ENCODE assay signal across 1 cellular context in genomic region chr5:84450617-84451414, GRCh38.
TF ChIP-seq lines count a peak whose summit lies in the region.

No MANE protein-coding gene starts in this region.

TF ChIP-seq in GM23338, 12 proteins besides CTCF, POLR2A, EP300 and RAD21 (continued from another document):
- TF ChIP-seq, protein P1, sequence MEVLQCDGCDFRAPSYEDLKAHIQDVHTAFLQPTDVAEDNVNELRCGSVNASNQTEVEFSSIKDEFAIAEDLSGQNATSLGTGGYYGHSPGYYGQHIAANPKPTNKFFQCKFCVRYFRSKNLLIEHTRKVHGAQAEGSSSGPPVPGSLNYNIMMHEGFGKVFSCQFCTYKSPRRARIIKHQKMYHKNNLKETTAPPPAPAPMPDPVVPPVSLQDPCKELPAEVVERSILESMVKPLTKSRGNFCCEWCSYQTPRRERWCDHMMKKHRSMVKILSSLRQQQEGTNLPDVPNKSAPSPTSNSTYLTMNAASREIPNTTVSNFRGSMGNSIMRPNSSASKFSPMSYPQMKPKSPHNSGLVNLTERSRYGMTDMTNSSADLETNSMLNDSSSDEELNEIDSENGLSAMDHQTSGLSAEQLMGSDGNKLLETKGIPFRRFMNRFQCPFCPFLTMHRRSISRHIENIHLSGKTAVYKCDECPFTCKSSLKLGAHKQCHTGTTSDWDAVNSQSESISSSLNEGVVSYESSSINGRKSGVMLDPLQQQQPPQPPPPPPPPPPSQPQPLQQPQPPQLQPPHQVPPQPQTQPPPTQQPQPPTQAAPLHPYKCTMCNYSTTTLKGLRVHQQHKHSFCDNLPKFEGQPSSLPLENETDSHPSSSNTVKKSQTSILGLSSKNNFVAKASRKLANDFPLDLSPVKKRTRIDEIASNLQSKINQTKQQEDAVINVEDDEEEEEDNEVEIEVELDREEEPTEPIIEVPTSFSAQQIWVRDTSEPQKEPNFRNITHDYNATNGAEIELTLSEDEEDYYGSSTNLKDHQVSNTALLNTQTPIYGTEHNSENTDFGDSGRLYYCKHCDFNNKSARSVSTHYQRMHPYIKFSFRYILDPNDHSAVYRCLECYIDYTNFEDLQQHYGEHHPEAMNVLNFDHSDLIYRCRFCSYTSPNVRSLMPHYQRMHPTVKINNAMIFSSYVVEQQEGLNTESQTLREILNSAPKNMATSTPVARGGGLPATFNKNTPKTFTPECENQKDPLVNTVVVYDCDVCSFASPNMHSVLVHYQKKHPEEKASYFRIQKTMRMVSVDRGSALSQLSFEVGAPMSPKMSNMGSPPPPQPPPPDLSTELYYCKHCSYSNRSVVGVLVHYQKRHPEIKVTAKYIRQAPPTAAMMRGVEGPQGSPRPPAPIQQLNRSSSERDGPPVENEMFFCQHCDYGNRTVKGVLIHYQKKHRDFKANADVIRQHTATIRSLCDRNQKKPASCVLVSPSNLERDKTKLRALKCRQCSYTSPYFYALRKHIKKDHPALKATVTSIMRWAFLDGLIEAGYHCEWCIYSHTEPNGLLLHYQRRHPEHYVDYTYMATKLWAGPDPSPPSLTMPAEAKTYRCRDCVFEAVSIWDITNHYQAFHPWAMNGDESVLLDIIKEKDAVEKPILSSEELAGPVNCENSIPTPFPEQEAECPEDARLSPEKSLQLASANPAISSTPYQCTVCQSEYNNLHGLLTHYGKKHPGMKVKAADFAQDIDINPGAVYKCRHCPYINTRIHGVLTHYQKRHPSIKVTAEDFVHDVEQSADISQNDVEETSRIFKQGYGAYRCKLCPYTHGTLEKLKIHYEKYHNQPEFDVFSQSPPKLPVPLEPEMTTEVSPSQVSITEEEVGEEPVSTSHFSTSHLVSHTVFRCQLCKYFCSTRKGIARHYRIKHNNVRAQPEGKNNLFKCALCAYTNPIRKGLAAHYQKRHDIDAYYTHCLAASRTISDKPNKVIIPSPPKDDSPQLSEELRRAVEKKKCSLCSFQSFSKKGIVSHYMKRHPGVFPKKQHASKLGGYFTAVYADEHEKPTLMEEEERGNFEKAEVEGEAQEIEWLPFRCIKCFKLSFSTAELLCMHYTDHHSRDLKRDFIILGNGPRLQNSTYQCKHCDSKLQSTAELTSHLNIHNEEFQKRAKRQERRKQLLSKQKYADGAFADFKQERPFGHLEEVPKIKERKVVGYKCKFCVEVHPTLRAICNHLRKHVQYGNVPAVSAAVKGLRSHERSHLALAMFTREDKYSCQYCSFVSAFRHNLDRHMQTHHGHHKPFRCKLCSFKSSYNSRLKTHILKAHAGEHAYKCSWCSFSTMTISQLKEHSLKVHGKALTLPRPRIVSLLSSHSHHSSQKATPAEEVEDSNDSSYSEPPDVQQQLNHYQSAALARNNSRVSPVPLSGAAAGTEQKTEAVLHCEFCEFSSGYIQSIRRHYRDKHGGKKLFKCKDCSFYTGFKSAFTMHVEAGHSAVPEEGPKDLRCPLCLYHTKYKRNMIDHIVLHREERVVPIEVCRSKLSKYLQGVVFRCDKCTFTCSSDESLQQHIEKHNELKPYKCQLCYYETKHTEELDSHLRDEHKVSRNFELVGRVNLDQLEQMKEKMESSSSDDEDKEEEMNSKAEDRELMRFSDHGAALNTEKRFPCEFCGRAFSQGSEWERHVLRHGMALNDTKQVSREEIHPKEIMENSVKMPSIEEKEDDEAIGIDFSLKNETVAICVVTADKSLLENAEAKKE (CRISPR knock-in tag; IDR thresholded peaks at IDR 0.05): no peak
